In genomic region chr17:44770526-44770925, GRCh38 we compare ENCODE assay signal across 23 cellular contexts. TPM values are rescaled to one million over a fixed set of nuclear protein-coding genes. Genes with fewer than 3 reads are reported as not detected.
DNase-seq lines count a peak whose midpoint lies in the region; ATAC-seq, FAIRE-seq and TF ChIP-seq lines count a peak whose summit lies in the region.
"Had no signal": no experiment of that assay in that cellular context is flagged by ENCODE, and none has a peak within 500 bp of the region (broad histone marks: within the 10 kb centered on the region; RNA-seq: fewer than 3 reads in every experiment).

No MANE protein-coding gene starts in this region.

- in situ Hi-C loops in K562 (cut with MboI) = loop anchor here (10.0 kb wide), 1 partner anchor 244 kb away; no protein-coding TSS in a partner anchor

- intact Hi-C loops in K562 (cut with micrococcal nuclease) = loop anchor here (10.0 kb wide), 2 partner anchors 236 to 244 kb away; no protein-coding TSS in a partner anchor
- intact Hi-C loops in posterior cingulate gyrus (cut with DNase I) = loop anchor here (10.0 kb wide), 2 partner anchors 254 to 364 kb away; partner anchors contain the start of genes ACBD4 and PLCD3

- BruUV-seq in K562 (replicated peaks; lab: Mats Ljungman, UMichigan) = no TSS peak

- POLR2A ChIA-PET in K562 (lab: Yijun Ruan, JAX) = interaction anchor here (0.6 to 1.7 kb wide), 5 partner anchors 8 to 141 kb away, joined by 3 to 5 read pairs (median 4); no protein-coding TSS in a partner anchor

- no peaks in the 10 kb centered on the region for H3K27me3 ChIP-seq in HL-60 (ENCODE audit: insufficient read depth, poor library complexity, severe bottlenecking)
- peaks cover 2 to 19% of the 10 kb centered on the region in 2 experiments; a peak in 4 of 5 replicates for H3K27me3 ChIP-seq in K562 (ENCODE audit: control insufficient read depth in 2 of 2, insufficient read depth in 2 of 2, low read length in 2 of 2)

- H3K9me1 ChIP-seq in K562 (ENCODE audit: control insufficient read depth, insufficient read depth, low read length) = no peaks in the 10 kb centered on the region

- no peak overlapping the region for H3K4me2 ChIP-seq in K562 (ENCODE audit: insufficient read depth, low read length)

- 21% methylated on average over 5 of the region's 5 CpGs for WGBS in K562 (ENCODE audit: insufficient coverage, low coverage, missing lambda C conversion rate)

- DNase-seq in HL-60 (ENCODE audit: low read depth in 1 of 2, low spot score in 1 of 2) = no peak
- peak; percentile 59 for DNase-seq in NCI-H82 (lab: John Stamatoyannopoulos, UW)
- no peak for DNase-seq in K562 (ENCODE audit: extremely low read depth in 1 of 4, low spot score in 3 of 4)
- no peak for DNase-seq in UCSD-AML1 (lab: John Stamatoyannopoulos, UW; ENCODE audit: unreplicated experiment)
- DNase-seq in posterior cingulate gyrus = no peak
- DNase-seq: ACHN; BE2C; CD4-positive, CD25-positive, alpha-beta regulatory T cell; CD8-positive, alpha-beta memory T cell; COR-L47; DMS 273 treated with DMSO at 0.1 percent for 48 hours; DMS53; DND-41; EL; GM23248; HCEC 1CT; HFFc6 had no signal

- no peak overlapping the region for H3K9ac ChIP-seq in K562 (ENCODE audit: insufficient read depth in 1 of 2, low read depth in 2 of 2, low read length in 2 of 2)
- H3K9ac ChIP-seq: GM23248 had no signal

- peak overlapping the region; percentile 77; the same call in 1 of the 2 replicates for H3K27ac ChIP-seq in HL-60 (replicated peaks)
- no peak overlapping the region for H3K27ac ChIP-seq in K562 (ENCODE audit: extremely low read depth, low read depth, low read length)
- H3K27ac ChIP-seq: GM23248 had no signal

- CTCF ChIA-PET in K562 (lab: Yijun Ruan, JAX; ENCODE audit: low intra/inter-chr PET ratio) = no interaction called here

- H2AFZ ChIP-seq in K562 (ENCODE audit: low read depth, low read length) = no peak overlapping the region
- H2AFZ ChIP-seq: GM23248 had no signal

- no peak for TF ChIP-seq RAD21 in K562 (CRISPR knock-in tag; conservative IDR thresholded peaks at IDR 0.05 in 1 of 2, IDR thresholded peaks at IDR 0.05 in 1 of 2)

- H4K20me1 ChIP-seq in K562 (replicated peaks; ENCODE audit: control insufficient read depth, insufficient read depth, low read length) = peaks cover 5% of the 10 kb centered on the region

- no peaks in the 10 kb centered on the region for H3K79me2 ChIP-seq in K562 (ENCODE audit: control insufficient read depth, insufficient read depth, low read length)

- no peak for ATAC-seq in K562
- no peak for ATAC-seq in HG03442 (IDR thresholded peaks at IDR 0.05; ENCODE audit: unreplicated experiment)

- TF ChIP-seq POLR2A in K562 (conservative IDR thresholded peaks at IDR 0.05) = no peak

- TF ChIP-seq CTCF in HL-60 (IDR thresholded peaks at IDR 0.05; ENCODE audit: insufficient read depth, low read length) (no peak), K562 (IDR thresholded peaks at IDR 0.05 in 2 of 3, conservative IDR thresholded peaks at IDR 0.05 in 1 of 3; ENCODE audit: insufficient read depth in 2 of 3, low read depth in 1 of 3, low read length in 3 of 3) (no peak)

- no peaks in the 10 kb centered on the region for H3K36me3 ChIP-seq in K562 (ENCODE audit: control insufficient read depth, insufficient read depth, low read length)
- H3K36me3 ChIP-seq: BE2C had no signal

- no peak for TF ChIP-seq EP300 in K562 (IDR thresholded peaks at IDR 0.05; ENCODE audit: low read length)

- H3K4me1 ChIP-seq in K562 (replicated peaks in 1 of 2; ENCODE audit: control insufficient read depth in 2 of 2, insufficient read depth in 2 of 2, low read length in 2 of 2) = peaks cover 4 to 51% of the 10 kb centered on the region in 2 experiments; a peak in 3 of 5 replicates
- H3K4me1 ChIP-seq: BE2C had no signal

- no peaks in the 10 kb centered on the region for H3K9me3 ChIP-seq in K562 (replicated peaks; ENCODE audit: control insufficient read depth, insufficient read depth, low read depth, low read length)
- H3K9me3 ChIP-seq: BE2C had no signal

- H3K4me3 ChIP-seq in HL-60 (replicated peaks; ENCODE audit: insufficient read depth, low read length) = no peak overlapping the region
- H3K4me3 ChIP-seq in K562 = no peak overlapping the region
- H3K4me3 ChIP-seq: GM23248 had no signal

- no peak for FAIRE-seq in K562 (lab: Jason Lieb, UNC)
- FAIRE-seq: A204.1, G401.6, GM12892, GM18507, H54 had no signal

TF ChIP-seq in K562, 482 proteins besides CTCF, POLR2A, EP300 and RAD21:
- TF ChIP-seq USF1 (CRISPR knock-in tag; IDR thresholded peaks at IDR 0.05) (peak; percentile 47; the same call in 1 of the 2 replicates), NCOA4 (IDR thresholded peaks at IDR 0.05; ENCODE audit: partially characterized antibody) (no peak), USF2 (CRISPR knock-in tag; IDR thresholded peaks at IDR 0.05) (0 out of 2 replicates have a peak, but pooled peaks have one; percentile 6), CBX1 (IDR thresholded peaks at IDR 0.05; ENCODE audit: low read depth) (no peak), PHB2 (IDR thresholded peaks at IDR 0.05; ENCODE audit: low read depth) (no peak), CREM (IDR thresholded peaks at IDR 0.05; ENCODE audit: low read depth) (no peak), EGR1 (conservative IDR thresholded peaks at IDR 0.05) (peak; percentile 44; the same call in 1 of the 2 replicates)

RNA-seq across cellular contexts. Expression of gene ADAM11, which starts 11.7 kb away (rescaled TPM):
- 1.0 and 1.4 TPM in 2 replicates for total RNA-seq in K562 (2011; cell fraction: chromatin; rRNA removed; ENCODE audit: low replicate concordance)
- total RNA-seq in K562 (2011; cell fraction: nucleolus; rRNA removed) = 1.6 and 2.0 TPM in 2 replicates
- 0.22 and 0.76 TPM in 2 replicates for total RNA-seq in K562 (2011; cell fraction: nucleoplasm; rRNA removed)
- 0.14 and 0.41 TPM in 2 replicates for total RNA-seq in K562 (2014; rRNA removed)
- not detected in 2 replicates for total RNA-seq in K562 (2014; rRNA removed; fragmentation: Illumina TruSeq; extraction: Trizol)
- total RNA-seq in K562 (2015; rRNA removed; fragmentation: Illumina TruSeq; extraction: Trizol) = 0.04 TPM in 2 replicates
- total RNA-seq in K562 (2021) = 0.18 and 0.31 TPM in 2 replicates
- 0.15 and 0.23 TPM in 2 replicates for polyA plus RNA-seq in K562 (2011; rRNA removed)
- 0.13 and 0.16 TPM in 2 replicates for polyA plus RNA-seq in K562 (2011; cell fraction: cytosol; rRNA removed)
- 1.7 and 1.8 TPM in 2 replicates for polyA plus RNA-seq in K562 (2011; cell fraction: nucleus; rRNA removed)
- polyA plus RNA-seq in K562 (2012) = 0.22 and 0.30 TPM in 2 replicates
- polyA plus RNA-seq in K562 (2014; fragmentation: Illumina TruSeq; extraction: Trizol) = 0.08 and 0.10 TPM in 2 replicates
- under 1 TPM in 1 of 2 experiments, not detected in 1; 0.01 TPM for polyA plus RNA-seq in K562 (2014; fragmentation: Nextera tagmentation; extraction: Ambion mirVana)
- 0.17 and 0.84 TPM in 2 replicates for polyA plus RNA-seq in K562 (2014; rRNA removed)
- 0.06 and 0.39 TPM in 2 replicates for polyA minus RNA-seq in K562 (2011; rRNA and poly(A)+ RNA removed)
- not detected in 2 replicates for polyA minus RNA-seq in K562 (2011; cell fraction: cytosol; rRNA and poly(A)+ RNA removed)
- polyA minus RNA-seq in K562 (2011; cell fraction: nucleus; rRNA and poly(A)+ RNA removed) = 0.27 and 0.44 TPM in 2 replicates
- polyA plus RNA-seq: CD8-positive, alpha-beta memory T cell had no signal

RNA-seq across cellular contexts. Expression of gene GJC1, which starts 59.6 kb away (rescaled TPM):
- total RNA-seq in K562 (2011; cell fraction: chromatin; rRNA removed; ENCODE audit: low replicate concordance) = 1.8 and 2.2 TPM in 2 replicates
- 0.67 and 0.79 TPM in 2 replicates for total RNA-seq in K562 (2011; cell fraction: nucleolus; rRNA removed)
- total RNA-seq in K562 (2011; cell fraction: nucleoplasm; rRNA removed) = 1.0 and 3.1 TPM in 2 replicates
- total RNA-seq in K562 (2014; rRNA removed) (0.05 and 0.61 TPM in 2 replicates), K562 (2014; rRNA removed; fragmentation: Illumina TruSeq; extraction: Trizol) (0.15 and 0.19 TPM in 2 replicates), K562 (2015; rRNA removed; fragmentation: Illumina TruSeq; extraction: Trizol) (0.04 TPM in 2 replicates), K562 (2021) (0.33 and 0.58 TPM in 2 replicates)
- polyA plus RNA-seq in K562 (2011; rRNA removed) (0.66 and 1.4 TPM in 2 replicates), K562 (2014; fragmentation: Illumina TruSeq; extraction: Trizol) (0.18 and 0.28 TPM in 2 replicates), K562 (2014; fragmentation: Nextera tagmentation; extraction: Ambion mirVana) (under 1 TPM in 1 of 2 experiments, not detected in 1; 0.17 TPM), K562 (2014; rRNA removed) (0.04 and 0.20 TPM in 2 replicates)
- polyA plus RNA-seq in K562 (2011; cell fraction: cytosol; rRNA removed) = 0.62 and 0.97 TPM in 2 replicates
- polyA plus RNA-seq in K562 (2011; cell fraction: nucleus; rRNA removed) = 0.31 and 0.67 TPM in 2 replicates
- polyA plus RNA-seq in K562 (2012) = 0.10 and 0.15 TPM in 2 replicates
- polyA minus RNA-seq in K562 (2011; rRNA and poly(A)+ RNA removed) = 0.54 and 2.7 TPM in 2 replicates
- polyA minus RNA-seq in K562 (2011; cell fraction: cytosol; rRNA and poly(A)+ RNA removed) = 0.18 and 0.76 TPM in 2 replicates
- 0.22 and 0.27 TPM in 2 replicates for polyA minus RNA-seq in K562 (2011; cell fraction: nucleus; rRNA and poly(A)+ RNA removed)
- total RNA-seq: CD4-positive, CD25-positive, alpha-beta regulatory T cell had no signal
- polyA plus RNA-seq: CD4-positive, CD25-positive, alpha-beta regulatory T cell; CD8-positive, alpha-beta memory T cell had no signal
